Comparison of ENCODE assay signal across 27 cellular contexts in genomic region chr21:34791776-34792503, GRCh38.
DNase-seq lines count a peak whose midpoint lies in the region; ATAC-seq, FAIRE-seq and TF ChIP-seq lines count a peak whose summit lies in the region.
"Had no signal": no experiment of that assay in that cellular context is flagged by ENCODE, and none has a peak within 500 bp of the region (broad histone marks: within the 10 kb centered on the region; RNA-seq: fewer than 3 reads in every experiment).

No MANE protein-coding gene starts in this region.

- H3K27ac ChIP-seq in VCaP (0 out of 2 replicates have a peak overlapping the region, but pooled peaks have one; percentile 73), kidney (ENCODE audit: low read depth in 2 of 2, low read length in 2 of 2) (no peak overlapping the region), testis (no peak overlapping the region), adrenal gland (no peak overlapping the region)
- H3K27ac ChIP-seq: BLaER1 treated with 17β-estradiol and CSF1 and Interleukin-3, amounts not matched to agents 10 nM and 100 nM had no signal

- TF ChIP-seq POLR2A in testis (IDR thresholded peaks at IDR 0.05) (no peak), adrenal gland (IDR thresholded peaks at IDR 0.05) (no peak)

- intact Hi-C loops in kidney (cut with DNase I), result no loop called here
- intact Hi-C loops in testis (cut with DNase I; ENCODE audit: low total_unique reads), result no loop called here
- intact Hi-C loops in adrenal gland (cut with DNase I), result no loop called here

- H3K9me3 ChIP-seq in kidney (ENCODE audit: control insufficient read depth in 1 of 2, low read length in 2 of 2) (no peaks in the 10 kb centered on the region), testis (no peaks in the 10 kb centered on the region), adrenal gland (replicated peaks in 1 of 3) (no peaks in the 10 kb centered on the region)
- H3K9me3 ChIP-seq: A549; BLaER1 treated with 17β-estradiol and CSF1 and Interleukin-3, amounts not matched to agents 10 nM and 100 nM; MG63 had no signal

- no peak for TF ChIP-seq CTCF in VCaP (conservative IDR thresholded peaks at IDR 0.05)
- no peak for TF ChIP-seq CTCF in kidney (IDR thresholded peaks at IDR 0.05; ENCODE audit: borderline replicate concordance, extremely low read depth, insufficient read depth)
- TF ChIP-seq CTCF in testis (IDR thresholded peaks at IDR 0.05), result no peak
- TF ChIP-seq CTCF in adrenal gland (IDR thresholded peaks at IDR 0.05), result no peak

- FAIRE-seq in kidney (lab: Jason Lieb, UNC), result no peak
- FAIRE-seq: A549, GM12878, H54, HTR-8/SVneo, RCC 7860 had no signal

- no peaks in the 10 kb centered on the region for H3K36me3 ChIP-seq in H7 (replicated peaks; ENCODE audit: control insufficient read depth, insufficient read depth, low read length)
- H3K36me3 ChIP-seq in kidney (ENCODE audit: control insufficient read depth in 1 of 2, insufficient read depth in 2 of 2, low read length in 2 of 2), result no peaks in the 10 kb centered on the region
- no peaks in the 10 kb centered on the region for H3K36me3 ChIP-seq in testis (ENCODE audit: low read depth, missing control alignments)
- no peaks in the 10 kb centered on the region for H3K36me3 ChIP-seq in adrenal gland (replicated peaks in 1 of 2)

- H3K27me3 ChIP-seq in H7 (ENCODE audit: control insufficient read depth, insufficient read depth, low read length), result no peaks in the 10 kb centered on the region
- H3K27me3 ChIP-seq in testis, result no peaks in the 10 kb centered on the region
- H3K27me3 ChIP-seq in adrenal gland, result no peaks in the 10 kb centered on the region
- H3K27me3 ChIP-seq: BLaER1 treated with 17β-estradiol and CSF1 and Interleukin-3, amounts not matched to agents 10 nM and 100 nM; MG63 had no signal

- ATAC-seq in GM18870 (IDR thresholded peaks at IDR 0.05; ENCODE audit: unreplicated experiment), result no peak
- ATAC-seq in esophagus mucosa, result no peak
- ATAC-seq: A549, GM12878 had no signal

- DNase-seq in H7 (peak; percentile 54), kidney (peak; percentile 63), testis (peak; percentile 38), adrenal gland (no peak)
- DNase-seq: AML-193; CD4-positive, alpha-beta T cell; COR-L47; DMS79; EL; GDM1; KG1; MG63; NCI-H146; NCI-H1930; NCI-H2107; NCI-H446; NCI-H524 treated with DMSO at 0.1 percent for 48 hours; SIG-M5 had no signal

- WGBS in testis, 2 donors, result 82 to 85% methylated on average over 48 to 76 of the region's 84 CpGs
- WGBS in adrenal gland, 4 donors, result 81 to 93% (median 86%) methylated on average over 37 to 84 of the region's 84 CpGs

- no peak overlapping the region for H3K4me3 ChIP-seq in H7 (ENCODE audit: insufficient read depth, low read depth, low read length)
- no peak overlapping the region for H3K4me3 ChIP-seq in kidney (ENCODE audit: low read length in 2 of 2)
- peak overlapping the region; percentile 43 to 47 for H3K4me3 ChIP-seq in testis
- H3K4me3 ChIP-seq in adrenal gland, result no peak overlapping the region
- H3K4me3 ChIP-seq: A549; BLaER1 treated with 17β-estradiol and CSF1 and Interleukin-3, amounts not matched to agents 10 nM and 100 nM; GM12878; MG63 had no signal

- H3K4me1 ChIP-seq in kidney (ENCODE audit: control insufficient read depth in 1 of 2, insufficient read depth in 1 of 2, low read depth in 1 of 2, low read length in 2 of 2) (peaks cover 0 to 3% of the 10 kb centered on the region in 2 donors), testis (no peaks in the 10 kb centered on the region), adrenal gland (replicated peaks in 1 of 2) (no peaks in the 10 kb centered on the region)
- H3K4me1 ChIP-seq: BLaER1 treated with 17β-estradiol and CSF1 and Interleukin-3, amounts not matched to agents 10 nM and 100 nM had no signal

- no peak overlapping the region for H3K9ac ChIP-seq in kidney (ENCODE audit: low read length in 2 of 2)
- H3K9ac ChIP-seq: BLaER1 treated with 17β-estradiol and CSF1 and Interleukin-3, amounts not matched to agents 10 nM and 100 nM had no signal

Comparison
In these comparisons a context has a peak if more than half of its experiments do, and no peak if none do; other contexts are left out.
1. DNase-seq: peak in H7 (single experiment), kidney (single experiment) and testis (single experiment); none in adrenal gland (0 of 7).
2. H3K4me3 ChIP-seq: peak in testis (2 of 2); none in H7 (single experiment), kidney (0 of 2) and adrenal gland (0 of 4).